In genomic region chr6:135938588-135939215, GRCh38 we compare ENCODE assay signal across 9 cellular contexts.
DNase-seq lines count a peak whose midpoint lies in the region; ATAC-seq, FAIRE-seq and TF ChIP-seq lines count a peak whose summit lies in the region.
"Had no signal": no experiment of that assay in that cellular context is flagged by ENCODE, and none has a peak within 500 bp of the region (broad histone marks: within the 10 kb centered on the region; RNA-seq: fewer than 3 reads in every experiment).

No MANE protein-coding gene starts in this region.

- no peaks in the 10 kb centered on the region for H4K20me1 ChIP-seq in H9 (ENCODE audit: control insufficient read depth, insufficient read depth, insufficient read length)

- H3K56ac ChIP-seq in H9 (ENCODE audit: insufficient read length, low read depth, low read length): no peak overlapping the region

- no peak overlapping the region for H2BK12ac ChIP-seq in H9 (ENCODE audit: insufficient read length, low read depth, low read length)

- no peaks in the 10 kb centered on the region for H3K79me1 ChIP-seq in H9 (ENCODE audit: insufficient read depth, low read depth, low read length, poor library complexity, severe bottlenecking)

- intact Hi-C loops in sciatic nerve (cut with DNase I): no loop called here

- no peak overlapping the region for H3K18ac ChIP-seq in H9 (ENCODE audit: insufficient read length, low read depth, low read length)

- POLR2A ChIA-PET in activated CD8-positive, alpha-beta T cell treated with anti-CD3 and anti-CD28 coated beads, Interleukin-2, amount 10 ng/mL, durations not matched to agents 7 days and 5 days (lab: Charles Lee): no interaction called here

- H3K4me1 Mint-ChIP-seq in H9: no peaks in the 10 kb centered on the region
- no peaks in the 10 kb centered on the region for H3K4me1 Mint-ChIP-seq in activated CD8-positive, alpha-beta T cell treated with anti-CD3 and anti-CD28 coated beads, Interleukin-2, amount 10 ng/mL, durations not matched to agents 7 days and 5 days (ENCODE audit: low read depth)

- H4K8ac ChIP-seq in H9 (replicated peaks; ENCODE audit: insufficient read length, low read depth, low read length): no peak overlapping the region

- H2BK5ac ChIP-seq in H9 (ENCODE audit: insufficient read length, low read length): no peak overlapping the region

- peak; percentile 91 for ATAC-seq in sciatic nerve
- ATAC-seq in GM18520 (IDR thresholded peaks at IDR 0.05; ENCODE audit: unreplicated experiment): no peak
- ATAC-seq in activated CD8-positive, alpha-beta T cell treated with anti-CD3 and anti-CD28 coated beads, Interleukin-2, amount 10 ng/mL, durations not matched to agents 7 days and 5 days: no peak

- H3K4me3 ChIP-seq in SJCRH30: peak overlapping the region; percentile 4; the same call in 1 of the 2 replicates
- H3K4me3 ChIP-seq: SJSA1 had no signal

- no peaks in the 10 kb centered on the region for H3K23me2 ChIP-seq in H9 (ENCODE audit: insufficient read length, low read depth, low read length, poor library complexity, severe bottlenecking)

- no peaks in the 10 kb centered on the region for H3K36me3 Mint-ChIP-seq in H9 (ENCODE audit: insufficient read depth in 1 of 3, low read depth in 3 of 3)
- H3K36me3 Mint-ChIP-seq in activated CD8-positive, alpha-beta T cell treated with anti-CD3 and anti-CD28 coated beads, Interleukin-2, amount 10 ng/mL, durations not matched to agents 7 days and 5 days (ENCODE audit: low read depth): no peaks in the 10 kb centered on the region

- H3K14ac ChIP-seq in H9 (ENCODE audit: insufficient read depth, low read length): no peak overlapping the region; the same call in 1 of the 2 replicates

- H2BK120ac ChIP-seq in H9 (ENCODE audit: low read depth, low read length, poor library complexity, severe bottlenecking): no peak overlapping the region

- no peak for DNase-seq in H9
- DNase-seq in SJCRH30: peak; percentile 19 to 55
- DNase-seq in frontal cortex (ENCODE audit: low spot score in 2 of 2): no peak
- DNase-seq in sciatic nerve (ENCODE audit: low spot score): peak; percentile 66
- DNase-seq in HK-2 (ENCODE audit: unreplicated experiment): no peak
- DNase-seq in activated CD8-positive, alpha-beta T cell treated with anti-CD3 and anti-CD28 coated beads, Interleukin-2, amount 10 ng/mL, durations not matched to agents 7 days and 5 days: no peak
- DNase-seq in cerebellar nuclear complex (lab: John Stamatoyannopoulos, UW): no peak

- peak; percentile 61 for TF ChIP-seq CTCF in H9 (conservative IDR thresholded peaks at IDR 0.05)

- no peak overlapping the region for H2BK15ac ChIP-seq in H9 (ENCODE audit: low read depth, low read length)

- no peaks in the 10 kb centered on the region for H3K9me3 ChIP-seq in H9 (ENCODE audit: control insufficient read depth, low read depth, low read length)
- H3K9me3 ChIP-seq in SJCRH30 (replicated peaks): no peaks in the 10 kb centered on the region
- H3K9me3 ChIP-seq: SJSA1 had no signal

- H3K27ac ChIP-seq in H9 (ENCODE audit: insufficient read length, low read depth, low read length) (no peak overlapping the region), SJCRH30 (no peak overlapping the region)
- H3K27ac ChIP-seq: SJSA1 had no signal

- no peak overlapping the region for H4K91ac ChIP-seq in H9 (ENCODE audit: insufficient read length, low read depth, low read length)

- no peak overlapping the region for H3K4me3 Mint-ChIP-seq in H9
- H3K4me3 Mint-ChIP-seq in activated CD8-positive, alpha-beta T cell treated with anti-CD3 and anti-CD28 coated beads, Interleukin-2, amount 10 ng/mL, durations not matched to agents 7 days and 5 days: no peak overlapping the region

- H3K4me1 ChIP-seq in H9 (ENCODE audit: insufficient read depth, low read length): no peaks in the 10 kb centered on the region
- H3K4me1 ChIP-seq in SJCRH30: no peaks in the 10 kb centered on the region

- H3K9ac ChIP-seq in H9 (ENCODE audit: extremely low read depth, insufficient read length, low read length): no peak overlapping the region

- no peak overlapping the region for H3K23ac ChIP-seq in H9 (ENCODE audit: insufficient read length, low read depth, low read length)

- H3K79me2 ChIP-seq in H9 (ENCODE audit: insufficient read depth, low read length): no peaks in the 10 kb centered on the region

- H2AFZ ChIP-seq in H9 (ENCODE audit: low read length): no peak overlapping the region

- H3K36me3 ChIP-seq in SJCRH30: no peaks in the 10 kb centered on the region
- H3K36me3 ChIP-seq: SJSA1 had no signal

- no CpG with 5 or more reads among the region's 10 CpGs for WGBS in H9 (ENCODE audit: extremely low coverage, insufficient read length, low lambda C conversion rate)

- H3K9me3 Mint-ChIP-seq in H9: no peaks in the 10 kb centered on the region
- H3K9me3 Mint-ChIP-seq in activated CD8-positive, alpha-beta T cell treated with anti-CD3 and anti-CD28 coated beads, Interleukin-2, amount 10 ng/mL, durations not matched to agents 7 days and 5 days (ENCODE audit: insufficient read depth): no peaks in the 10 kb centered on the region

- H2AK5ac ChIP-seq in H9 (ENCODE audit: insufficient read length, low read length): no peak overlapping the region

- no peak overlapping the region for H3K27ac Mint-ChIP-seq in H9
- H3K27ac Mint-ChIP-seq in activated CD8-positive, alpha-beta T cell treated with anti-CD3 and anti-CD28 coated beads, Interleukin-2, amount 10 ng/mL, durations not matched to agents 7 days and 5 days: no peak overlapping the region

- H2BK20ac ChIP-seq in H9 (ENCODE audit: low read depth, low read length, poor library complexity, severe bottlenecking): no peak overlapping the region

- FAIRE-seq in frontal cortex (lab: Jason Lieb, UNC): peak; percentile 44

- H3K27me3 ChIP-seq in H9 (ENCODE audit: insufficient read depth, low read length): no peaks in the 10 kb centered on the region
- no peaks in the 10 kb centered on the region for H3K27me3 ChIP-seq in SJCRH30
- H3K27me3 ChIP-seq: SJSA1 had no signal

- no peaks in the 10 kb centered on the region for H3K27me3 Mint-ChIP-seq in H9 (ENCODE audit: low read depth)
- H3K27me3 Mint-ChIP-seq in activated CD8-positive, alpha-beta T cell treated with anti-CD3 and anti-CD28 coated beads, Interleukin-2, amount 10 ng/mL, durations not matched to agents 7 days and 5 days (ENCODE audit: low read depth): no peaks in the 10 kb centered on the region

- no peak overlapping the region for H3K4ac ChIP-seq in H9 (ENCODE audit: low read depth, low read length)

- no peak overlapping the region for H4K5ac ChIP-seq in H9 (ENCODE audit: insufficient read length, low read depth, low read length)

- CTCF ChIA-PET in activated CD8-positive, alpha-beta T cell treated with anti-CD3 and anti-CD28 coated beads, Interleukin-2, amount 10 ng/mL, durations not matched to agents 7 days and 5 days (lab: Charles Lee): interaction anchor here (0.6 to 1.5 kb wide), 6 partner anchors 13 to 473 kb away, joined by 3 to 4 read pairs (median 3); no protein-coding TSS in a partner anchor

- H3T11ph ChIP-seq in H9 (ENCODE audit: low read length): no peak overlapping the region

- H3K4me2 ChIP-seq in H9 (ENCODE audit: insufficient read depth, insufficient read length, low read length): no peak overlapping the region

Comparison
In these comparisons a context has a peak if more than half of its experiments do, and no peak if none do; other contexts are left out.
1. DNase-seq: peak in SJCRH30 (2 of 2) and sciatic nerve (single experiment); none in H9 (single experiment), frontal cortex (0 of 2), HK-2 (single experiment), activated CD8-positive, alpha-beta T cell treated with anti-CD3 and anti-CD28 coated beads, Interleukin-2, amount 10 ng/mL, durations not matched to agents 7 days and 5 days (single experiment) and cerebellar nuclear complex (0 of 2).